ENCODE assay signal across 1 cellular context in genomic region chr14:66085224-66085623, GRCh38.
TF ChIP-seq lines count a peak whose summit lies in the region.

No MANE protein-coding gene starts in this region.

TF ChIP-seq in HepG2, 621 proteins besides CTCF, POLR2A, EP300 and RAD21 (continued from another document):
- TF ChIP-seq ZBTB26 (CRISPR knock-in tag; IDR thresholded peaks at IDR 0.05; ENCODE audit: borderline replicate concordance) (no peak), TFE3 (CRISPR knock-in tag; IDR thresholded peaks at IDR 0.05) (no peak), CEBPB (IDR thresholded peaks at IDR 0.05; ENCODE audit: borderline replicate concordance, low read depth, low read length) (peak; percentile 69; the same call in 1 of the 2 replicates), RBM22 (optimal IDR thresholded peaks at IDR 0.05; ENCODE audit: low read length) (no peak)
